In the genomic region with DNA sequence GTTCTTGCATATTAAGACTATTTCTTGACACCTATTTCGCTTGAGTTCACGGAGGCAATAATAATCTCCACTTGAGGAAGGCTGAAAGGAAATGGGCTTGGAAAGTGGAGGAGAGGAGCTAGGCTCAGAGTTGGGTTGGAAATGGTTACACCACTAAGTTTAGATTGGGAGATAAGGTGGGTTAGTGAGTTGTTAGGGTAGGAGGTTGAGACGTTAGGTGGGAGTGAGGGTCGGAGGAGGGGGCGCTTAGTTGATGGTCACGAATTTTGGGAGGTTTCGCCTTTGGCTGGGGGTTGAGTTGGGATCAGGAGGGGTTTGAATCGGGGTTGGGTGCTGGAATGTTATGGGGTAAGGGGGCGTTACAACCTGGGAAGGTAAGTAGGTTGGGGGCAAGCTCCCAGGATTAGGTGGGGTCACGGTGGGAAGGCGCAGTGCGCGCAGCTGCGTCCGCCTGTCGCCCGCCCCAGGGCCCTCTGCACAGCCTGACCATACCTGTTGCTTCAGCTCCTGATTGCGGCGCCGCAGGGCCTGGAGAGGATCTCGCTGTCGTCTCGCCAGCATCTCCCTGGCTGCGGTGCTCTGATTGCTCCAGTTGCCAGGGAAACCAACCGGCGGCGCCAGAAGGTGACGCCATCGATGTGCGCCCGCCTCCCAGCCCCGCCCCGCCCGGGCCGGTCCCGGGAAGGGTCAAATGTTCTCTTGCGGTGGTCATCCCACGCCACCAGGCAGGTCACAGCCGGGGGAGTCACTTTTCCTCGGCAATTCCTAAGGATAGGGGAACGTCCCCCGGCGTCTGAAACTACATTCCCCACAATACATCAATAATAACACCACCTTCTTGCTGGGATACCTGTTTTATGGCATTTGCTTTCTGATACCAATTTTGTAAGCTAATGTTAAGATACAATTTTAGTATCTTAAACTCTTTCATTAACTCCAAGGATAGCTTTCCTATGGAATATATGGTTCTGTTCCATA, we compare ENCODE assay signal across 1 cellular context.
TF ChIP-seq lines count a peak whose summit lies in the region.

A gene (minus strand): TSS at position 606 of the 978 bp plus-strand sequence. CDS start 45 bp downstream, at position 561.

TF ChIP-seq in K562, 482 proteins besides CTCF, POLR2A, EP300 and RAD21 (continued from another document and continues in another):
- TF ChIP-seq, protein P1, sequence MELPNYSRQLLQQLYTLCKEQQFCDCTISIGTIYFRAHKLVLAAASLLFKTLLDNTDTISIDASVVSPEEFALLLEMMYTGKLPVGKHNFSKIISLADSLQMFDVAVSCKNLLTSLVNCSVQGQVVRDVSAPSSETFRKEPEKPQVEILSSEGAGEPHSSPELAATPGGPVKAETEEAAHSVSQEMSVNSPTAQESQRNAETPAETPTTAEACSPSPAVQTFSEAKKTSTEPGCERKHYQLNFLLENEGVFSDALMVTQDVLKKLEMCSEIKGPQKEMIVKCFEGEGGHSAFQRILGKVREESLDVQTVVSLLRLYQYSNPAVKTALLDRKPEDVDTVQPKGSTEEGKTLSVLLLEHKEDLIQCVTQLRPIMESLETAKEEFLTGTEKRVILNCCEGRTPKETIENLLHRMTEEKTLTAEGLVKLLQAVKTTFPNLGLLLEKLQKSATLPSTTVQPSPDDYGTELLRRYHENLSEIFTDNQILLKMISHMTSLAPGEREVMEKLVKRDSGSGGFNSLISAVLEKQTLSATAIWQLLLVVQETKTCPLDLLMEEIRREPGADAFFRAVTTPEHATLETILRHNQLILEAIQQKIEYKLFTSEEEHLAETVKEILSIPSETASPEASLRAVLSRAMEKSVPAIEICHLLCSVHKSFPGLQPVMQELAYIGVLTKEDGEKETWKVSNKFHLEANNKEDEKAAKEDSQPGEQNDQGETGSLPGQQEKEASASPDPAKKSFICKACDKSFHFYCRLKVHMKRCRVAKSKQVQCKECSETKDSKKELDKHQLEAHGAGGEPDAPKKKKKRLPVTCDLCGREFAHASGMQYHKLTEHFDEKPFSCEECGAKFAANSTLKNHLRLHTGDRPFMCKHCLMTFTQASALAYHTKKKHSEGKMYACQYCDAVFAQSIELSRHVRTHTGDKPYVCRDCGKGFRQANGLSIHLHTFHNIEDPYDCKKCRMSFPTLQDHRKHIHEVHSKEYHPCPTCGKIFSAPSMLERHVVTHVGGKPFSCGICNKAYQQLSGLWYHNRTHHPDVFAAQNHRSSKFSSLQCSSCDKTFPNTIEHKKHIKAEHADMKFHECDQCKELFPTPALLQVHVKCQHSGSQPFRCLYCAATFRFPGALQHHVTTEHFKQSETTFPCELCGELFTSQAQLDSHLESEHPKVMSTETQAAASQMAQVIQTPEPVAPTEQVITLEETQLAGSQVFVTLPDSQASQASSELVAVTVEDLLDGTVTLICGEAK (IDR thresholded peaks at IDR 0.05), result 0 out of 2 replicates have a peak, but pooled peaks have one; percentile 31
- TF ChIP-seq, protein P1 (CRISPR knock-in tag; IDR thresholded peaks at IDR 0.05), result no peak
- TF ChIP-seq ILF3 (IDR thresholded peaks at IDR 0.05; ENCODE audit: borderline replicate concordance), result no peak
- TF ChIP-seq EHMT2 (IDR thresholded peaks at IDR 0.05), result no peak
- TF ChIP-seq, protein P2, sequence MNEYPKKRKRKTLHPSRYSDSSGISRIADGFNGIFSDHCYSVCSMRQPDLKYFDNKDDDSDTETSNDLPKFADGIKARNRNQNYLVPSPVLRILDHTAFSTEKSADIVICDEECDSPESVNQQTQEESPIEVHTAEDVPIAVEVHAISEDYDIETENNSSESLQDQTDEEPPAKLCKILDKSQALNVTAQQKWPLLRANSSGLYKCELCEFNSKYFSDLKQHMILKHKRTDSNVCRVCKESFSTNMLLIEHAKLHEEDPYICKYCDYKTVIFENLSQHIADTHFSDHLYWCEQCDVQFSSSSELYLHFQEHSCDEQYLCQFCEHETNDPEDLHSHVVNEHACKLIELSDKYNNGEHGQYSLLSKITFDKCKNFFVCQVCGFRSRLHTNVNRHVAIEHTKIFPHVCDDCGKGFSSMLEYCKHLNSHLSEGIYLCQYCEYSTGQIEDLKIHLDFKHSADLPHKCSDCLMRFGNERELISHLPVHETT (CRISPR knock-in tag; conservative IDR thresholded peaks at IDR 0.05 in 1 of 2, IDR thresholded peaks at IDR 0.05 in 1 of 2), result peak in 1 of 2 experiments; percentile 71; a peak in 2 of 4 replicates
- no peak for TF ChIP-seq WHSC1 (IDR thresholded peaks at IDR 0.05; ENCODE audit: low read length)
- TF ChIP-seq, protein P3, sequence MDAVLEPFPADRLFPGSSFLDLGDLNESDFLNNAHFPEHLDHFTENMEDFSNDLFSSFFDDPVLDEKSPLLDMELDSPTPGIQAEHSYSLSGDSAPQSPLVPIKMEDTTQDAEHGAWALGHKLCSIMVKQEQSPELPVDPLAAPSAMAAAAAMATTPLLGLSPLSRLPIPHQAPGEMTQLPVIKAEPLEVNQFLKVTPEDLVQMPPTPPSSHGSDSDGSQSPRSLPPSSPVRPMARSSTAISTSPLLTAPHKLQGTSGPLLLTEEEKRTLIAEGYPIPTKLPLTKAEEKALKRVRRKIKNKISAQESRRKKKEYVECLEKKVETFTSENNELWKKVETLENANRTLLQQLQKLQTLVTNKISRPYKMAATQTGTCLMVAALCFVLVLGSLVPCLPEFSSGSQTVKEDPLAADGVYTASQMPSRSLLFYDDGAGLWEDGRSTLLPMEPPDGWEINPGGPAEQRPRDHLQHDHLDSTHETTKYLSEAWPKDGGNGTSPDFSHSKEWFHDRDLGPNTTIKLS (IDR thresholded peaks at IDR 0.05; ENCODE audit: borderline replicate concordance, low read depth), result no peak
- TF ChIP-seq TCF7L2 (IDR thresholded peaks at IDR 0.05; ENCODE audit: low read depth, low read length), result no peak
- no peak for TF ChIP-seq MTF1 (CRISPR knock-in tag; IDR thresholded peaks at IDR 0.05; ENCODE audit: borderline replicate concordance)
- TF ChIP-seq TAF9B (IDR thresholded peaks at IDR 0.05; ENCODE audit: partially characterized antibody), result peak; percentile 14
- TF ChIP-seq, protein P4, sequence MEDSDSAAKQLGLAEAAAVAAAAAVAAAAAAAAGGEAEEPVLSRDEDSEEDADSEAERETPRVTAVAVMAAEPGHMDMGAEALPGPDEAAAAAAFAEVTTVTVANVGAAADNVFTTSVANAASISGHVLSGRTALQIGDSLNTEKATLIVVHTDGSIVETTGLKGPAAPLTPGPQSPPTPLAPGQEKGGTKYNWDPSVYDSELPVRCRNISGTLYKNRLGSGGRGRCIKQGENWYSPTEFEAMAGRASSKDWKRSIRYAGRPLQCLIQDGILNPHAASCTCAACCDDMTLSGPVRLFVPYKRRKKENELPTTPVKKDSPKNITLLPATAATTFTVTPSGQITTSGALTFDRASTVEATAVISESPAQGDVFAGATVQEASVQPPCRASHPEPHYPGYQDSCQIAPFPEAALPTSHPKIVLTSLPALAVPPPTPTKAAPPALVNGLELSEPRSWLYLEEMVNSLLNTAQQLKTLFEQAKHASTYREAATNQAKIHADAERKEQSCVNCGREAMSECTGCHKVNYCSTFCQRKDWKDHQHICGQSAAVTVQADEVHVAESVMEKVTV (CRISPR knock-in tag; IDR thresholded peaks at IDR 0.05), result no peak
- no peak for TF ChIP-seq ZNF707 (CRISPR knock-in tag; conservative IDR thresholded peaks at IDR 0.05)
- TF ChIP-seq COPS2 (conservative IDR thresholded peaks at IDR 0.05), result no peak
- TF ChIP-seq, protein P5, sequence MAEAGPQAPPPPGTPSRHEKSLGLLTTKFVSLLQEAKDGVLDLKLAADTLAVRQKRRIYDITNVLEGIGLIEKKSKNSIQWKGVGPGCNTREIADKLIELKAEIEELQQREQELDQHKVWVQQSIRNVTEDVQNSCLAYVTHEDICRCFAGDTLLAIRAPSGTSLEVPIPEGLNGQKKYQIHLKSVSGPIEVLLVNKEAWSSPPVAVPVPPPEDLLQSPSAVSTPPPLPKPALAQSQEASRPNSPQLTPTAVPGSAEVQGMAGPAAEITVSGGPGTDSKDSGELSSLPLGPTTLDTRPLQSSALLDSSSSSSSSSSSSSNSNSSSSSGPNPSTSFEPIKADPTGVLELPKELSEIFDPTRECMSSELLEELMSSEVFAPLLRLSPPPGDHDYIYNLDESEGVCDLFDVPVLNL (CRISPR knock-in tag; IDR thresholded peaks at IDR 0.05; ENCODE audit: low read depth), result no peak
- TF ChIP-seq ZFPM2 (CRISPR knock-in tag; IDR thresholded peaks at IDR 0.05), result no peak
- no peak for TF ChIP-seq ZNF197 (CRISPR knock-in tag; IDR thresholded peaks at IDR 0.05; ENCODE audit: low read depth)
- TF ChIP-seq ZNF140 (CRISPR knock-in tag; IDR thresholded peaks at IDR 0.05), result no peak
- TF ChIP-seq, protein P6, sequence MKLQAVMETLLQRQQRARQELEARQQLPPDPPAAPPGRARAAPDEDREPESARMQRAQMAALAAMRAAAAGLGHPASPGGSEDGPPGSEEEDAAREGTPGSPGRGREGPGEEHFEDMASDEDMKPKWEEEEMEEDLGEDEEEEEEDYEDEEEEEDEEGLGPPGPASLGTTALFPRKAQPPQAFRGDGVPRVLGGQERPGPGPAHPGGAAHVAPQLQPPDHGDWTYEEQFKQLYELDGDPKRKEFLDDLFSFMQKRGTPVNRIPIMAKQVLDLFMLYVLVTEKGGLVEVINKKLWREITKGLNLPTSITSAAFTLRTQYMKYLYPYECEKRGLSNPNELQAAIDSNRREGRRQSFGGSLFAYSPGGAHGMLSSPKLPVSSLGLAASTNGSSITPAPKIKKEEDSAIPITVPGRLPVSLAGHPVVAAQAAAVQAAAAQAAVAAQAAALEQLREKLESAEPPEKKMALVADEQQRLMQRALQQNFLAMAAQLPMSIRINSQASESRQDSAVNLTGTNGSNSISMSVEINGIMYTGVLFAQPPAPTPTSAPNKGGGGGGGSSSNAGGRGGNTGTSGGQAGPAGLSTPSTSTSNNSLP (IDR thresholded peaks at IDR 0.05; ENCODE audit: borderline replicate concordance, low read depth, low read length), result no peak
- TF ChIP-seq HNRNPH1 (optimal IDR thresholded peaks at IDR 0.05; ENCODE audit: low read depth, low read length), result no peak
- TF ChIP-seq SPI1 (IDR thresholded peaks at IDR 0.05; ENCODE audit: borderline replicate concordance, low read depth, low read length), result no peak
- TF ChIP-seq CCNT2 (IDR thresholded peaks at IDR 0.05; ENCODE audit: borderline replicate concordance, extremely low read depth, insufficient read length, low read depth, low read length), result peak; percentile 53
- no peak for TF ChIP-seq RBM14 (IDR thresholded peaks at IDR 0.05; ENCODE audit: borderline replicate concordance, insufficient read depth, low read depth, low read length)
- TF ChIP-seq GATAD2A (IDR thresholded peaks at IDR 0.05), result no peak
- no peak for TF ChIP-seq JUNB (CRISPR knock-in tag; conservative IDR thresholded peaks at IDR 0.05)
- no peak for TF ChIP-seq FOXK1 (CRISPR knock-in tag; IDR thresholded peaks at IDR 0.05; ENCODE audit: borderline replicate concordance)
- TF ChIP-seq, protein P7, sequence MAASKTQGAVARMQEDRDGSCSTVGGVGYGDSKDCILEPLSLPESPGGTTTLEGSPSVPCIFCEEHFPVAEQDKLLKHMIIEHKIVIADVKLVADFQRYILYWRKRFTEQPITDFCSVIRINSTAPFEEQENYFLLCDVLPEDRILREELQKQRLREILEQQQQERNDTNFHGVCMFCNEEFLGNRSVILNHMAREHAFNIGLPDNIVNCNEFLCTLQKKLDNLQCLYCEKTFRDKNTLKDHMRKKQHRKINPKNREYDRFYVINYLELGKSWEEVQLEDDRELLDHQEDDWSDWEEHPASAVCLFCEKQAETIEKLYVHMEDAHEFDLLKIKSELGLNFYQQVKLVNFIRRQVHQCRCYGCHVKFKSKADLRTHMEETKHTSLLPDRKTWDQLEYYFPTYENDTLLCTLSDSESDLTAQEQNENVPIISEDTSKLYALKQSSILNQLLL (CRISPR knock-in tag; IDR thresholded peaks at IDR 0.05; ENCODE audit: borderline replicate concordance), result no peak
- TF ChIP-seq, protein P8, sequence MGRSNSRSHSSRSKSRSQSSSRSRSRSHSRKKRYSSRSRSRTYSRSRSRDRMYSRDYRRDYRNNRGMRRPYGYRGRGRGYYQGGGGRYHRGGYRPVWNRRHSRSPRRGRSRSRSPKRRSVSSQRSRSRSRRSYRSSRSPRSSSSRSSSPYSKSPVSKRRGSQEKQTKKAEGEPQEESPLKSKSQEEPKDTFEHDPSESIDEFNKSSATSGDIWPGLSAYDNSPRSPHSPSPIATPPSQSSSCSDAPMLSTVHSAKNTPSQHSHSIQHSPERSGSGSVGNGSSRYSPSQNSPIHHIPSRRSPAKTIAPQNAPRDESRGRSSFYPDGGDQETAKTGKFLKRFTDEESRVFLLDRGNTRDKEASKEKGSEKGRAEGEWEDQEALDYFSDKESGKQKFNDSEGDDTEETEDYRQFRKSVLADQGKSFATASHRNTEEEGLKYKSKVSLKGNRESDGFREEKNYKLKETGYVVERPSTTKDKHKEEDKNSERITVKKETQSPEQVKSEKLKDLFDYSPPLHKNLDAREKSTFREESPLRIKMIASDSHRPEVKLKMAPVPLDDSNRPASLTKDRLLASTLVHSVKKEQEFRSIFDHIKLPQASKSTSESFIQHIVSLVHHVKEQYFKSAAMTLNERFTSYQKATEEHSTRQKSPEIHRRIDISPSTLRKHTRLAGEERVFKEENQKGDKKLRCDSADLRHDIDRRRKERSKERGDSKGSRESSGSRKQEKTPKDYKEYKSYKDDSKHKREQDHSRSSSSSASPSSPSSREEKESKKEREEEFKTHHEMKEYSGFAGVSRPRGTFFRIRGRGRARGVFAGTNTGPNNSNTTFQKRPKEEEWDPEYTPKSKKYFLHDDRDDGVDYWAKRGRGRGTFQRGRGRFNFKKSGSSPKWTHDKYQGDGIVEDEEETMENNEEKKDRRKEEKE (IDR thresholded peaks at IDR 0.05; ENCODE audit: borderline replicate concordance in 1 of 2, control insufficient read depth in 1 of 2, low read depth in 2 of 2, low read length in 1 of 2), result no peak
